ENCODE assay signal across 19 cellular contexts in the genomic region with DNA sequence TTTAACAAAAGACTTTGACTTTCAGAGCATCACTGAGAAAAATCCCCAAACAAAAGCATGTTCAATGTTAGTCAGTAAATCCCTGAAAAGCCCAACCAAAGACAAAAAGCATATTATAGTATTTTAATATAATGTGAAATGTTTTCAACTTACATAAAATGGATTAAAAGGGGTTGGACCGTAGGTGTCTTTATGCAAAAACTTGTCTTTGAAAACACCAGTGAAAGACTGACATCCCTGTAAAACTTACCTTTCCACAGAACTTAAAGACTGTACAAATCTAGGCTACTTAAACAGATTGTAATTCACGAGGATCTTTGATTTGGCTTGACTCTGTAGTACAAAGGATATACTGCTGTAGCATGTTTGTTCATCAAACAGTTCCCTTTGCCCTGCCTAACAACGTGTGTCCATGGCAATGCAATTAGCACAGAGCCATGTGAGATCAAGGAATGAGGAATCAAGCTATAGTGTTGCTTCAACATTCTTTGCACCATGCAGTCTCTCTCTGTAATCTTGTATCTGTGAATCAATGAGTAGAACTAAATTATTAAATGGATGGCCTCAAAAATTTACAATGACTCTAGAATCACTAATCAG.
DNase-seq lines count a peak whose midpoint lies in the region; ATAC-seq and TF ChIP-seq lines count a peak whose summit lies in the region.
"Had no signal": no experiment of that assay in that cellular context is flagged by ENCODE, and none has a peak within 500 bp of the region (broad histone marks: within the 10 kb centered on the region; RNA-seq: fewer than 3 reads in every experiment).

No MANE protein-coding gene starts in this region.

- BruUV-seq in MCF 10A (replicated peaks; lab: Mats Ljungman, UMichigan), result no TSS peak

- H3K9me3 ChIP-seq in mucosa of descending colon, result no peaks in the 10 kb centered on the region
- no peaks in the 10 kb centered on the region for H3K9me3 ChIP-seq in CD8-positive, alpha-beta T cell (ENCODE audit: low read length)
- H3K9me3 ChIP-seq: MG63, thoracic aorta had no signal

- intact Hi-C loops in mucosa of descending colon (cut with DNase I, micrococcal nuclease) (no loop called here), MCF 10A (cut with micrococcal nuclease) (no loop called here)
- intact Hi-C loops in CD8-positive, alpha-beta T cell (cut with DNase I, micrococcal nuclease), result no loop called here

- POLR2A ChIA-PET in CD8-positive, alpha-beta T cell (lab: Charles Lee), result no interaction called here
- POLR2A ChIA-PET in MCF 10A (lab: Yijun Ruan, JAX), result interaction anchor here (1.1 kb wide), 1 partner anchor 20 kb away, joined by 4 read pairs; no protein-coding TSS in a partner anchor

- peak; percentile 50 for DNase-seq in DMS153 treated with DMSO at 0.1 percent for 48 hours (lab: John Stamatoyannopoulos, UW; ENCODE audit: unreplicated experiment)
- DNase-seq in LNCaP clone FGC (ENCODE audit: low read depth), result peak; percentile 81
- peak; percentile 79 for DNase-seq in NCI-H774 (lab: John Stamatoyannopoulos, UW)
- DNase-seq in mucosa of descending colon, result peak in 1 of 3 donors; percentile 49
- DNase-seq in CD8-positive, alpha-beta T cell, result no peak
- no peak for DNase-seq in MCF 10A (ENCODE audit: unreplicated experiment)
- no peak for DNase-seq in NCI-H446 (lab: John Stamatoyannopoulos, UW)
- no peak for DNase-seq in HK-2 (ENCODE audit: unreplicated experiment)
- DNase-seq: activated CD4-positive, alpha-beta memory T cell treated with anti-CD3 and anti-CD28 coated beads, Interleukin-2, amount 10 ng/mL, durations not matched to agents 7 days and 5 days; activated T-cell treated with anti-CD3 and anti-CD28 coated beads, Interleukin-2, amount 50 U/mL, for 4 hours; DMS 273 treated with DMSO at 0.1 percent for 48 hours; foreskin keratinocyte; MG63 had no signal

- peaks cover 5% of the 10 kb centered on the region for H3K9me3 Mint-ChIP-seq in CD8-positive, alpha-beta T cell
- no peaks in the 10 kb centered on the region for H3K9me3 Mint-ChIP-seq in MCF 10A (ENCODE audit: unreplicated experiment)
- H3K9me3 Mint-ChIP-seq: activated naive CD4-positive, alpha-beta T cell treated with anti-CD3 and anti-CD28 coated beads, Interleukin-2, amount 50 U/mL, for 24 hours; mesothelial cell of epicardium; neural crest cell; T-helper 1 cell treated with Interleukin-12 subunit alpha and Interleukin-12 subunit beta and Interleukin-4 antibody, amounts not matched to agents 30 μg/mL and 1 μg/mL, for 36 hours had no signal

- H3K4me1 ChIP-seq in mucosa of descending colon (ENCODE audit: low read depth), result peaks cover 4% of the 10 kb centered on the region
- H3K4me1 ChIP-seq in CD8-positive, alpha-beta T cell (ENCODE audit: insufficient read depth, low read length), result no peaks in the 10 kb centered on the region
- H3K4me1 ChIP-seq: foreskin keratinocyte had no signal

- no peak overlapping the region for H3K27ac Mint-ChIP-seq in CD8-positive, alpha-beta T cell
- H3K27ac Mint-ChIP-seq in MCF 10A (ENCODE audit: low read depth, unreplicated experiment), result no peak overlapping the region
- H3K27ac Mint-ChIP-seq: activated CD4-positive, alpha-beta memory T cell treated with anti-CD3 and anti-CD28 coated beads, Interleukin-2, amount 10 ng/mL, durations not matched to agents 7 days and 5 days; activated naive CD4-positive, alpha-beta T cell treated with anti-CD3 and anti-CD28 coated beads, Interleukin-2, amount 50 U/mL, for 24 hours; mesothelial cell of epicardium; T-helper 1 cell treated with Interleukin-12 subunit alpha and Interleukin-12 subunit beta and Interleukin-4 antibody, amounts not matched to agents 30 μg/mL and 1 μg/mL, for 36 hours had no signal

- peak; percentile 95 for ATAC-seq in mucosa of descending colon
- no peak for ATAC-seq in CD8-positive, alpha-beta T cell
- ATAC-seq: activated T-cell treated with anti-CD3 and anti-CD28 coated beads, Interleukin-2, amount 50 U/mL, for 4 hours; foreskin keratinocyte; Right ventricle myocardium inferior had no signal

- no peaks in the 10 kb centered on the region for H3K36me3 ChIP-seq in mucosa of descending colon (ENCODE audit: low read depth)
- no peaks in the 10 kb centered on the region for H3K36me3 ChIP-seq in CD8-positive, alpha-beta T cell (ENCODE audit: insufficient read depth, low read length)
- H3K36me3 ChIP-seq: MG63, thoracic aorta had no signal

- no peaks in the 10 kb centered on the region for H3K27me3 Mint-ChIP-seq in CD8-positive, alpha-beta T cell (ENCODE audit: low read depth)
- H3K27me3 Mint-ChIP-seq in MCF 10A (ENCODE audit: insufficient read depth, unreplicated experiment), result no peaks in the 10 kb centered on the region
- H3K27me3 Mint-ChIP-seq: activated CD4-positive, alpha-beta memory T cell treated with anti-CD3 and anti-CD28 coated beads, Interleukin-2, amount 10 ng/mL, durations not matched to agents 7 days and 5 days; activated naive CD4-positive, alpha-beta T cell treated with anti-CD3 and anti-CD28 coated beads, Interleukin-2, amount 50 U/mL, for 24 hours had no signal

- H3K4me3 Mint-ChIP-seq in CD8-positive, alpha-beta T cell, result no peak overlapping the region
- no peak overlapping the region for H3K4me3 Mint-ChIP-seq in MCF 10A (ENCODE audit: unreplicated experiment)
- H3K4me3 Mint-ChIP-seq: activated CD4-positive, alpha-beta memory T cell treated with anti-CD3 and anti-CD28 coated beads, Interleukin-2, amount 10 ng/mL, durations not matched to agents 7 days and 5 days; activated naive CD4-positive, alpha-beta T cell treated with anti-CD3 and anti-CD28 coated beads, Interleukin-2, amount 50 U/mL, for 24 hours; activated T-cell treated with anti-CD3 and anti-CD28 coated beads, Interleukin-2, amount 50 U/mL, for 4 hours; mesothelial cell of epicardium; neural crest cell; T-helper 1 cell treated with Interleukin-12 subunit alpha and Interleukin-12 subunit beta and Interleukin-4 antibody, amounts not matched to agents 30 μg/mL and 1 μg/mL, for 36 hours had no signal

- H3K27ac ChIP-seq in CD8-positive, alpha-beta T cell (ENCODE audit: low read depth, low read length), result no peak overlapping the region
- H3K27ac ChIP-seq: foreskin keratinocyte, thoracic aorta had no signal

- no peak for TF ChIP-seq CTCF in LNCaP clone FGC (IDR thresholded peaks at IDR 0.05; ENCODE audit: control insufficient read depth, extremely low read depth, insufficient read depth)
- TF ChIP-seq CTCF in mucosa of descending colon (IDR thresholded peaks at IDR 0.05), result no peak
- TF ChIP-seq CTCF in CD8-positive, alpha-beta T cell (IDR thresholded peaks at IDR 0.05), result no peak
- TF ChIP-seq CTCF in MCF 10A (IDR thresholded peaks at IDR 0.05; ENCODE audit: unreplicated experiment), result no peak

- H3K4me3 ChIP-seq in LNCaP clone FGC (ENCODE audit: low read depth, low read length) (no peak overlapping the region), mucosa of descending colon (no peak overlapping the region)
- H3K4me3 ChIP-seq in CD8-positive, alpha-beta T cell (ENCODE audit: low read depth, low read length), result no peak overlapping the region
- H3K4me3 ChIP-seq: MG63, thoracic aorta had no signal

- no peaks in the 10 kb centered on the region for H3K4me1 Mint-ChIP-seq in CD8-positive, alpha-beta T cell (ENCODE audit: low read depth)
- H3K4me1 Mint-ChIP-seq in MCF 10A (ENCODE audit: insufficient read depth, unreplicated experiment), result peaks cover 6% of the 10 kb centered on the region
- H3K4me1 Mint-ChIP-seq: activated CD4-positive, alpha-beta memory T cell treated with anti-CD3 and anti-CD28 coated beads, Interleukin-2, amount 10 ng/mL, durations not matched to agents 7 days and 5 days; activated naive CD4-positive, alpha-beta T cell treated with anti-CD3 and anti-CD28 coated beads, Interleukin-2, amount 50 U/mL, for 24 hours had no signal

- no peaks in the 10 kb centered on the region for H3K36me3 Mint-ChIP-seq in CD8-positive, alpha-beta T cell
- H3K36me3 Mint-ChIP-seq in MCF 10A (ENCODE audit: insufficient read depth, unreplicated experiment), result no peaks in the 10 kb centered on the region
- H3K36me3 Mint-ChIP-seq: activated naive CD4-positive, alpha-beta T cell treated with anti-CD3 and anti-CD28 coated beads, Interleukin-2, amount 50 U/mL, for 24 hours; mesothelial cell of epicardium had no signal

- CTCF ChIA-PET in CD8-positive, alpha-beta T cell (lab: Charles Lee), result no interaction called here
- CTCF ChIA-PET in MCF 10A (lab: Yijun Ruan, JAX), result interaction anchor here (0.6 kb wide), 1 partner anchor 77 kb away, joined by 3 read pairs; no protein-coding TSS in a partner anchor

- H3K27me3 ChIP-seq in CD8-positive, alpha-beta T cell (ENCODE audit: insufficient read depth, low read length), result no peaks in the 10 kb centered on the region
- H3K27me3 ChIP-seq: foreskin keratinocyte, MG63 had no signal

Comparison
In these comparisons a context has a peak if more than half of its experiments do, and no peak if none do; other contexts are left out.
1. DNase-seq: peak in DMS153 treated with DMSO at 0.1 percent for 48 hours (single experiment), LNCaP clone FGC (single experiment) and NCI-H774 (single experiment); none in CD8-positive, alpha-beta T cell (0 of 7), MCF 10A (single experiment), NCI-H446 (0 of 2) and HK-2 (single experiment).